In the genomic region with DNA sequence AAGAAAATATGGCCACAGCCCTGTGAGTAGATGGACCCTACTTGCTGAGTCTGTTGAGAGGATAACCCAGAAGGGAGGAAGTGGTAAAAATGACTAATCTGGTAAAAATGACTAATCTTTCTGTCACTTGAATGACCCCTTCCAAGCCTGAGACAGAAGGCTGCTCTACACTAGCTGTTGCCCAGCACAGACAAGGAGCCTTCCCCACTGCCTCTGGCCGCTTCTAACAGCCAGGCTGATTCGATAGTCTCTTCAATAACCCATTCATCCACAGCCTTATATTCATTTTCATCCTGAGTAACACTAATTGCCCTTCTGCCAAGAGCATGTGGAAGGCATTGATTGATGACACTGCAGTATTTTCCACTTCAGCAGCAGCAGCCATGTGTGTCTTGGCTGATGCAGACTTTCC, we compare ENCODE assay signal across 9 cellular contexts. TPM values are rescaled to one million over a fixed set of nuclear protein-coding genes. Genes with fewer than 3 reads are reported as not detected.
DNase-seq lines count a peak whose midpoint lies in the region; ATAC-seq and TF ChIP-seq lines count a peak whose summit lies in the region.
"Had no signal": no experiment of that assay in that cellular context is flagged by ENCODE, and none has a peak within 500 bp of the region (broad histone marks: within the 10 kb centered on the region; RNA-seq: fewer than 3 reads in every experiment).

No MANE protein-coding gene starts in this region.

- TF ChIP-seq CTCF in fibroblast of the aortic adventitia (IDR thresholded peaks at IDR 0.05; ENCODE audit: insufficient read depth, low read length): no peak

- H3K4me3 ChIP-seq in fibroblast of the aortic adventitia (ENCODE audit: low read depth, low read length): no peak overlapping the region

- peak; percentile 100 for ATAC-seq in HG02759 (IDR thresholded peaks at IDR 0.05; ENCODE audit: unreplicated experiment)

- peak; percentile 16 to 71 (median 23) for DNase-seq in NCI-H1417 (lab: John Stamatoyannopoulos, UW)
- DNase-seq in NCI-H1417 treated with DMSO at 0.1 percent for 48 hours (lab: John Stamatoyannopoulos, UW): no peak
- DNase-seq in NCI-H226: peak; percentile 26
- peak; percentile 67 for DNase-seq in fibroblast of the aortic adventitia (ENCODE audit: low read depth)
- DNase-seq in C1 segment of cervical spinal cord (lab: John Stamatoyannopoulos, UW): no peak
- no peak for DNase-seq in HuH-7 (ENCODE audit: low spot score)
- no peak for DNase-seq in activated effector memory CD4-positive, alpha-beta T cell treated with anti-CD3 and anti-CD28 coated beads, Interleukin-2, amount 50 U/mL, for 16 hours

RNA-seq across cellular contexts. Expression of a gene that starts 18.4 kb away (rescaled TPM):
- total RNA-seq in fibroblast of the aortic adventitia (ENCODE audit: low replicate concordance): not detected in 2 replicates
- total RNA-seq: B cell had no signal

Comparison
In these comparisons a context has a peak if more than half of its experiments do, and no peak if none do; other contexts are left out.
1. DNase-seq: peak in NCI-H1417 (3 of 3), NCI-H226 (single experiment) and fibroblast of the aortic adventitia (single experiment); none in NCI-H1417 treated with DMSO at 0.1 percent for 48 hours (single experiment), C1 segment of cervical spinal cord (0 of 14), HuH-7 (single experiment) and activated effector memory CD4-positive, alpha-beta T cell treated with anti-CD3 and anti-CD28 coated beads, Interleukin-2, amount 50 U/mL, for 16 hours (single experiment).